Comparison of ENCODE assay signal across 5 cellular contexts in the genomic region with DNA sequence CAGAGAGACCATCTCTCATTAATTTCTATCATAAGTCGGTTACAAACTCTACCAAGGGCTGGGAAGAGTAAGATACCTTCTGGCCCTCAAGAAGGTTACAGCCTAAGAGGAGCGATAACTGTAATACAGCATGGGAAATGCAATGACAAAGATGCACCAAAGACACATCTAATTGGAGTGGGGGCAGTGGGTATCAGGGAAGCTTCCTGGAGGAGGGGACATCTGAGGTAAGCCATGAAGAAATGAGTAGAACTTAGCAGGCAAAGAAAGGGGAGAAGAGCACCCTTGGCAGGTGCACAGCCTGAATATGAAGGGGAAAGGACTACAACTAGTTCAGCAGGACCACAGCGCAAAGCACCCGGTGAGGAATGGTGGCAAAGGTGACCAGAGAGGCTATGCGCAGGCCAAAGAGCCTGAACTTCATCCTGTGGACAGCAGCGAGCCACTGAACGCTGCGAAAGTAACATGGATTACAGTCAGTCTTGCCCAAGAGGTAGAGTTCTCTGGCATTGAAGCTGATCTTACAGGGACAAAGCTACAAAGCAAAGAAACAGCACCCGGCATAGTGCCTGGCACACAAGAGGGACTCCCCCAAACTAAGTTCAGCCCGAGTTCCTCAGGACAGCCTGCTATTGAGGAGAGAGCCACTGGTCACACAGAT. TPM values are rescaled to one million over a fixed set of nuclear protein-coding genes. Genes with fewer than 3 reads are reported as not detected.
DNase-seq lines count a peak whose midpoint lies in the region; ATAC-seq and TF ChIP-seq lines count a peak whose summit lies in the region.

No MANE protein-coding gene starts in this region.

- H3K4me1 Mint-ChIP-seq in stimulated activated naive B cell treated with anti-CD40 and anti-IgM and Interleukin-4, amounts not matched to agents 10 μg/mL and 1 μg/mL and 100 μg/mL, for 72 hours = peaks cover 41 to 55% of the 10 kb centered on the region in 2 donors

- no peak for ATAC-seq in stimulated activated naive B cell treated with anti-CD40 and anti-IgM and Interleukin-4, amounts not matched to agents 10 μg/mL and 1 μg/mL and 100 μg/mL, for 72 hours (replicated peaks)

- H3K27ac Mint-ChIP-seq in stimulated activated naive B cell treated with anti-CD40 and anti-IgM and Interleukin-4, amounts not matched to agents 10 μg/mL and 1 μg/mL and 100 μg/mL, for 72 hours = peak overlapping the region; percentile 63

- H3K9me3 ChIP-seq in Peyer's patch (no peaks in the 10 kb centered on the region), esophagus muscularis mucosa (no peaks in the 10 kb centered on the region)

- H3K36me3 ChIP-seq in Peyer's patch (peaks cover 0 to 30% (median 0%) of the 10 kb centered on the region in 3 donors), esophagus muscularis mucosa (peaks cover 10 to 41% (median 29%) of the 10 kb centered on the region in 4 donors)

- H3K27ac ChIP-seq in Peyer's patch = peak overlapping the region in 2 of 4 donors; percentile 52 to 75
- peak overlapping the region; percentile 81 to 94 (median 86) for H3K27ac ChIP-seq in esophagus muscularis mucosa (replicated peaks in 1 of 4)

- TF ChIP-seq POLR2A in Peyer's patch (IDR thresholded peaks at IDR 0.05) = no peak
- no peak for TF ChIP-seq POLR2A in esophagus muscularis mucosa (IDR thresholded peaks at IDR 0.05; ENCODE audit: low read depth)

- H3K4me3 ChIP-seq in Peyer's patch (peak overlapping the region; percentile 73 to 99 (median 93)), esophagus muscularis mucosa (peak overlapping the region; percentile 87 to 96 (median 92))

- intact Hi-C loops in esophagus muscularis mucosa (cut with DNase I) = no loop called here

- TF ChIP-seq CTCF in Peyer's patch (IDR thresholded peaks at IDR 0.05) (no peak), esophagus muscularis mucosa (IDR thresholded peaks at IDR 0.05) (no peak)

- no peak for TF ChIP-seq EP300 in esophagus muscularis mucosa (IDR thresholded peaks at IDR 0.05)

- H3K27me3 ChIP-seq in Peyer's patch (no peaks in the 10 kb centered on the region), esophagus muscularis mucosa (no peaks in the 10 kb centered on the region)

- peak overlapping the region; percentile 86 to 92 for H3K4me3 Mint-ChIP-seq in stimulated activated naive B cell treated with anti-CD40 and anti-IgM and Interleukin-4, amounts not matched to agents 10 μg/mL and 1 μg/mL and 100 μg/mL, for 72 hours

- DNase-seq in Peyer's patch (no peak), esophagus muscularis mucosa (ENCODE audit: extremely low spot score) (no peak), CD1c-positive myeloid dendritic cell (ENCODE audit: extremely low spot score) (no peak), putamen (ENCODE audit: low spot score) (no peak)
- no peak for DNase-seq in stimulated activated naive B cell treated with anti-CD40 and anti-IgM and Interleukin-4, amounts not matched to agents 10 μg/mL and 1 μg/mL and 100 μg/mL, for 72 hours

- H3K27me3 Mint-ChIP-seq in stimulated activated naive B cell treated with anti-CD40 and anti-IgM and Interleukin-4, amounts not matched to agents 10 μg/mL and 1 μg/mL and 100 μg/mL, for 72 hours = no peaks in the 10 kb centered on the region

- H3K36me3 Mint-ChIP-seq in stimulated activated naive B cell treated with anti-CD40 and anti-IgM and Interleukin-4, amounts not matched to agents 10 μg/mL and 1 μg/mL and 100 μg/mL, for 72 hours = peaks cover 26 to 48% of the 10 kb centered on the region in 2 donors

- H3K4me1 ChIP-seq in Peyer's patch (peaks cover 0 to 28% (median 8%) of the 10 kb centered on the region in 4 donors), esophagus muscularis mucosa (peaks cover 37 to 55% (median 53%) of the 10 kb centered on the region in 4 donors)

- 68% methylated on average over 9 of the region's 10 CpGs for WGBS in esophagus muscularis mucosa

- no peaks in the 10 kb centered on the region for H3K9me3 Mint-ChIP-seq in stimulated activated naive B cell treated with anti-CD40 and anti-IgM and Interleukin-4, amounts not matched to agents 10 μg/mL and 1 μg/mL and 100 μg/mL, for 72 hours

RNA-seq across cellular contexts. Expression of a gene that starts 2.8 kb away (rescaled TPM):
- 10 to 100 TPM; 37.1 to 58.2 (median 48.9) TPM for total RNA-seq in Peyer's patch
- 10 to 100 TPM; 21.2 to 41.5 (median 29.4) TPM for total RNA-seq in esophagus muscularis mucosa

RNA-seq across cellular contexts. Expression of a gene that starts 7.1 kb away (rescaled TPM):
- not detected for total RNA-seq in Peyer's patch
- not detected for total RNA-seq in esophagus muscularis mucosa

RNA-seq across cellular contexts. Expression of a gene that starts 12.4 kb away (rescaled TPM):
- total RNA-seq in Peyer's patch (10 to 100 TPM; 32.2 to 39.9 (median 35.3) TPM), esophagus muscularis mucosa (10 to 100 TPM; 24.9 to 63.9 (median 41.8) TPM)

RNA-seq across cellular contexts. Expression of a gene that starts 14.9 kb away (rescaled TPM):
- total RNA-seq in Peyer's patch = 10 to 100 TPM in 2 of 4 donors, 1 to 10 TPM in 2; 7.2 to 65.2 (median 9.8) TPM
- total RNA-seq in esophagus muscularis mucosa = 1 to 10 TPM in 2 of 4 donors, under 1 TPM in 2; 0.86 to 2.5 (median 1.4) TPM

RNA-seq across cellular contexts. Expression of a gene that starts 27.7 kb away (rescaled TPM):
- 1 to 10 TPM; 4.2 to 9.7 (median 7.1) TPM for total RNA-seq in Peyer's patch
- total RNA-seq in esophagus muscularis mucosa = 10 to 100 TPM in 3 of 4 donors, 1 to 10 TPM in 1; 8.3 to 17.6 (median 12.8) TPM
